ENCODE assay signal across 19 cellular contexts in genomic region chr18:39806519-39806918, GRCh38.
DNase-seq lines count a peak whose midpoint lies in the region; ATAC-seq and TF ChIP-seq lines count a peak whose summit lies in the region.
"Had no signal": no experiment of that assay in that cellular context is flagged by ENCODE, and none has a peak within 500 bp of the region (broad histone marks: within the 10 kb centered on the region; RNA-seq: fewer than 3 reads in every experiment).

No MANE protein-coding gene starts in this region.

- TF ChIP-seq POLR2A in heart left ventricle (IDR thresholded peaks at IDR 0.05), result no peak

- no peak overlapping the region for H3K4me3 Mint-ChIP-seq in CD14-positive monocyte
- H3K4me3 Mint-ChIP-seq: activated naive CD8-positive, alpha-beta T cell treated with anti-CD3 and anti-CD28 coated beads, Interleukin-2, amount 10 ng/mL, durations not matched to agents 7 days and 5 days; stimulated activated naive B cell treated with anti-CD40 and anti-IgM and Interleukin-4, amounts not matched to agents 10 μg/mL and 1 μg/mL and 100 μg/mL, for 72 hours; type B pancreatic cell had no signal

- H3F3A ChIP-seq in GM23248 (ENCODE audit: insufficient read depth), result peaks cover 19% of the 10 kb centered on the region
- peaks cover 4% of the 10 kb centered on the region for H3F3A ChIP-seq in PC-3 (ENCODE audit: low read length, unreplicated experiment)

- POLR2A ChIA-PET in A673 (lab: Charles Lee; ENCODE audit: low non-redundant PET), result no interaction called here
- POLR2A ChIA-PET in PC-3 (lab: Charles Lee; ENCODE audit: unreplicated experiment), result no interaction called here

- H3K9ac ChIP-seq in GM23248 (no peak overlapping the region), PC-3 (ENCODE audit: low read length) (no peak overlapping the region), fibroblast of lung (ENCODE audit: insufficient read depth, low read length) (no peak overlapping the region)
- H3K9ac ChIP-seq: KMS-11 had no signal

- no peaks in the 10 kb centered on the region for H3K9me2 ChIP-seq in GM23248 (ENCODE audit: insufficient read depth)
- no peaks in the 10 kb centered on the region for H3K9me2 ChIP-seq in PC-3 (replicated peaks; ENCODE audit: low read length)

- CTCF ChIA-PET in A673 (lab: Charles Lee) (no interaction called here), PC-3 (lab: Charles Lee) (no interaction called here)

- H3K79me2 ChIP-seq in GM23248 (ENCODE audit: insufficient read depth) (no peaks in the 10 kb centered on the region), PC-3 (ENCODE audit: low read length) (no peaks in the 10 kb centered on the region), fibroblast of lung (ENCODE audit: control insufficient read depth, insufficient read depth, low read length) (no peaks in the 10 kb centered on the region), osteoblast (ENCODE audit: insufficient read depth, low read length) (no peaks in the 10 kb centered on the region)

- H3K27me3 ChIP-seq in A673 (replicated peaks; ENCODE audit: insufficient read depth, low read depth, low read length, poor library complexity) (no peaks in the 10 kb centered on the region), GM23248 (replicated peaks; ENCODE audit: insufficient read depth) (no peaks in the 10 kb centered on the region), PC-3 (ENCODE audit: low read length) (no peaks in the 10 kb centered on the region), fibroblast of lung (ENCODE audit: control insufficient read depth, insufficient read depth, low read length) (no peaks in the 10 kb centered on the region), heart left ventricle (no peaks in the 10 kb centered on the region), osteoblast (ENCODE audit: insufficient read depth, low read length) (no peaks in the 10 kb centered on the region)

- peaks cover 9% of the 10 kb centered on the region for H3K9me3 ChIP-seq in A673 (ENCODE audit: low read depth, low read length, poor library complexity, severe bottlenecking)
- H3K9me3 ChIP-seq in GM23248 (ENCODE audit: low read depth), result no peaks in the 10 kb centered on the region
- no peaks in the 10 kb centered on the region for H3K9me3 ChIP-seq in PC-3 (ENCODE audit: low read length)
- peaks cover 13% of the 10 kb centered on the region for H3K9me3 ChIP-seq in fibroblast of lung (ENCODE audit: control insufficient read depth, insufficient read depth, low read depth, low read length)
- peaks cover 0 to 23% (median 2%) of the 10 kb centered on the region in 12 donors for H3K9me3 ChIP-seq in heart left ventricle
- peaks cover under 1% of the 10 kb centered on the region for H3K9me3 ChIP-seq in osteoblast (ENCODE audit: low read depth, low read length)

- 47 to 68% methylated on average over 3 of the region's 3 CpGs for WGBS in GM23248 (ENCODE audit: low coverage in 1 of 2, low lambda C conversion rate in 2 of 2, missing lambda C conversion rate in 2 of 2), 2 experiments
- WGBS in heart left ventricle, 4 donors, result 54 to 59% (median 57%) methylated on average over 3 of the region's 3 CpGs

- TF ChIP-seq CTCF in A673 (conservative IDR thresholded peaks at IDR 0.05; ENCODE audit: low read depth, low read length) (no peak), PC-3 (conservative IDR thresholded peaks at IDR 0.05; ENCODE audit: low read depth, low read length) (no peak), fibroblast of lung (conservative IDR thresholded peaks at IDR 0.05 in 1 of 2, IDR thresholded peaks at IDR 0.05 in 1 of 2; ENCODE audit: low read depth in 1 of 2, low read length in 2 of 2) (no peak), CD14-positive monocyte (IDR thresholded peaks at IDR 0.05) (no peak), heart left ventricle (IDR thresholded peaks at IDR 0.05) (no peak), osteoblast (IDR thresholded peaks at IDR 0.05; ENCODE audit: extremely low read depth, low read depth, low read length) (no peak)

- peaks cover 0 to 2% (median 1%) of the 10 kb centered on the region in 3 donors for H3K27me3 Mint-ChIP-seq in CD14-positive monocyte (ENCODE audit: low read depth in 3 of 3)
- H3K27me3 Mint-ChIP-seq: activated naive CD8-positive, alpha-beta T cell treated with anti-CD3 and anti-CD28 coated beads, Interleukin-2, amount 10 ng/mL, durations not matched to agents 7 days and 5 days; stimulated activated naive B cell treated with anti-CD40 and anti-IgM and Interleukin-4, amounts not matched to agents 10 μg/mL and 1 μg/mL and 100 μg/mL, for 72 hours had no signal

- BruUV-seq in A673 (replicated peaks; lab: Mats Ljungman, UMichigan) (no TSS peak), PC-3 (replicated peaks; lab: Mats Ljungman, UMichigan) (no TSS peak)

- H3K36me3 ChIP-seq in A673 (ENCODE audit: insufficient read depth, low read length, poor library complexity, severe bottlenecking) (no peaks in the 10 kb centered on the region), GM23248 (ENCODE audit: low read depth) (no peaks in the 10 kb centered on the region), PC-3 (ENCODE audit: low read depth, low read length) (no peaks in the 10 kb centered on the region), fibroblast of lung (ENCODE audit: control insufficient read depth, insufficient read depth, low read length) (no peaks in the 10 kb centered on the region), heart left ventricle (no peaks in the 10 kb centered on the region), osteoblast (ENCODE audit: insufficient read depth, low read length) (no peaks in the 10 kb centered on the region)

- H3K9me3 Mint-ChIP-seq in CD14-positive monocyte, result peaks cover 0 to 14% (median 4%) of the 10 kb centered on the region in 7 donors

- in situ Hi-C loops in GM23248 (cut with MboI), result no loop called here

- no peaks in the 10 kb centered on the region for H3K4me1 ChIP-seq in A673 (ENCODE audit: insufficient read depth, low read length, poor library complexity, severe bottlenecking)
- H3K4me1 ChIP-seq in GM23248 (ENCODE audit: insufficient read depth), result no peaks in the 10 kb centered on the region
- no peaks in the 10 kb centered on the region for H3K4me1 ChIP-seq in PC-3 (ENCODE audit: insufficient read depth, low read length)
- no peaks in the 10 kb centered on the region for H3K4me1 ChIP-seq in fibroblast of lung (ENCODE audit: control insufficient read depth, extremely low read depth, insufficient read depth, low read length)
- no peaks in the 10 kb centered on the region for H3K4me1 ChIP-seq in heart left ventricle
- no peaks in the 10 kb centered on the region for H3K4me1 ChIP-seq in osteoblast (ENCODE audit: insufficient read depth, low read length)

- no peak overlapping the region for H3K4me2 ChIP-seq in GM23248 (ENCODE audit: unreplicated experiment)
- no peak overlapping the region for H3K4me2 ChIP-seq in PC-3 (ENCODE audit: low read length)
- no peak overlapping the region for H3K4me2 ChIP-seq in fibroblast of lung (ENCODE audit: extremely low read depth, insufficient read depth, low read length)
- no peak overlapping the region for H3K4me2 ChIP-seq in osteoblast (ENCODE audit: insufficient read depth, low read length)
- H3K4me2 ChIP-seq: KMS-11, smooth muscle cell had no signal

- H3K4me3 ChIP-seq in A673 (ENCODE audit: low read depth, low read length, poor library complexity, severe bottlenecking) (no peak overlapping the region), GM23248 (no peak overlapping the region), PC-3 (ENCODE audit: low read length) (no peak overlapping the region), fibroblast of lung (replicated peaks in 1 of 4; ENCODE audit: control extremely low read depth in 1 of 4, insufficient read depth in 1 of 4, low read depth in 3 of 4, low read length in 4 of 4) (no peak overlapping the region), heart left ventricle (no peak overlapping the region), osteoblast (ENCODE audit: insufficient read depth, low read length) (no peak overlapping the region)
- H3K4me3 ChIP-seq: SK-N-MC, smooth muscle cell had no signal

- no peaks in the 10 kb centered on the region for H4K20me1 ChIP-seq in GM23248 (ENCODE audit: insufficient read depth)
- no peaks in the 10 kb centered on the region for H4K20me1 ChIP-seq in PC-3 (ENCODE audit: low read length)
- H4K20me1 ChIP-seq in fibroblast of lung (ENCODE audit: control insufficient read depth, extremely low read depth, insufficient read depth, low read length), result no peaks in the 10 kb centered on the region
- H4K20me1 ChIP-seq in osteoblast (ENCODE audit: insufficient read depth, low read length), result no peaks in the 10 kb centered on the region

- intact Hi-C loops in A673 (cut with micrococcal nuclease; ENCODE audit: unreplicated experiment) (no loop called here), PC-3 (cut with micrococcal nuclease) (no loop called here), CD14-positive monocyte (cut with micrococcal nuclease) (no loop called here), heart left ventricle (cut with DNase I) (no loop called here)

- peak; percentile 49 for DNase-seq in A673 (ENCODE audit: low spot score)
- DNase-seq in GM23248, result peak; percentile 33
- peak; percentile 15 for DNase-seq in PC-3
- peak; percentile 41 to 42 for DNase-seq in fibroblast of lung (ENCODE audit: low read depth in 2 of 2)
- DNase-seq in CD14-positive monocyte (ENCODE audit: low spot score), result no peak
- no peak for DNase-seq in heart left ventricle
- no peak for DNase-seq in osteoblast (ENCODE audit: insufficient read length, low spot score, missing footprints)
- DNase-seq: activated CD4-positive, alpha-beta T cell treated with anti-CD3 and anti-CD28 coated beads, Interleukin-2, amount 50 U/mL, for 1 hour; activated naive CD8-positive, alpha-beta T cell treated with anti-CD3 and anti-CD28 coated beads, Interleukin-2, amount 10 ng/mL, durations not matched to agents 7 days and 5 days; activated T-cell treated with anti-CD3 and anti-CD28 coated beads, Interleukin-2, amount 50 U/mL, for 48 hours; AML-193; DMS79; NCI-H187 treated with DMSO at 0.1 percent for 48 hours; stimulated activated naive B cell treated with anti-CD40 and anti-IgM and Interleukin-4, amounts not matched to agents 10 μg/mL and 1 μg/mL and 100 μg/mL, for 72 hours had no signal

- ATAC-seq in PC-3 (no peak), GM19452 (IDR thresholded peaks at IDR 0.05; ENCODE audit: unreplicated experiment) (no peak), heart left ventricle (no peak)
- ATAC-seq: stimulated activated naive B cell treated with anti-CD40 and anti-IgM and Interleukin-4, amounts not matched to agents 10 μg/mL and 1 μg/mL and 100 μg/mL, for 72 hours had no signal

- H3K27ac Mint-ChIP-seq in CD14-positive monocyte, result no peak overlapping the region
- H3K27ac Mint-ChIP-seq: activated naive CD8-positive, alpha-beta T cell treated with anti-CD3 and anti-CD28 coated beads, Interleukin-2, amount 10 ng/mL, durations not matched to agents 7 days and 5 days; stimulated activated naive B cell treated with anti-CD40 and anti-IgM and Interleukin-4, amounts not matched to agents 10 μg/mL and 1 μg/mL and 100 μg/mL, for 72 hours; type B pancreatic cell had no signal

- H3K36me3 Mint-ChIP-seq in CD14-positive monocyte, result no peaks in the 10 kb centered on the region
- H3K36me3 Mint-ChIP-seq: activated naive CD8-positive, alpha-beta T cell treated with anti-CD3 and anti-CD28 coated beads, Interleukin-2, amount 10 ng/mL, durations not matched to agents 7 days and 5 days; stimulated activated naive B cell treated with anti-CD40 and anti-IgM and Interleukin-4, amounts not matched to agents 10 μg/mL and 1 μg/mL and 100 μg/mL, for 72 hours; type B pancreatic cell had no signal

- H3K27ac ChIP-seq in A673 (ENCODE audit: low read depth, low read length, poor library complexity, severe bottlenecking) (no peak overlapping the region), GM23248 (no peak overlapping the region), PC-3 (ENCODE audit: low read length) (no peak overlapping the region), fibroblast of lung (ENCODE audit: insufficient read depth, low read length) (no peak overlapping the region), heart left ventricle (no peak overlapping the region), osteoblast (ENCODE audit: low read depth, low read length) (no peak overlapping the region)
- H3K27ac ChIP-seq: KMS-11, SK-N-MC had no signal

- no peaks in the 10 kb centered on the region for H3K4me1 Mint-ChIP-seq in CD14-positive monocyte
- H3K4me1 Mint-ChIP-seq: activated naive CD8-positive, alpha-beta T cell treated with anti-CD3 and anti-CD28 coated beads, Interleukin-2, amount 10 ng/mL, durations not matched to agents 7 days and 5 days; stimulated activated naive B cell treated with anti-CD40 and anti-IgM and Interleukin-4, amounts not matched to agents 10 μg/mL and 1 μg/mL and 100 μg/mL, for 72 hours had no signal

- no peak overlapping the region for H2AFZ ChIP-seq in GM23248
- no peak overlapping the region for H2AFZ ChIP-seq in PC-3 (ENCODE audit: low read length)
- H2AFZ ChIP-seq in fibroblast of lung (ENCODE audit: low read length), result no peak overlapping the region
- no peak overlapping the region for H2AFZ ChIP-seq in osteoblast (ENCODE audit: low read length)

Comparison
In these comparisons a context has a peak if more than half of its experiments do, and no peak if none do; other contexts are left out.
1. DNase-seq: peak in A673 (single experiment), GM23248 (single experiment), PC-3 (single experiment) and fibroblast of lung (2 of 2); none in CD14-positive monocyte (single experiment), heart left ventricle (0 of 5) and osteoblast (single experiment).